7 cellular contexts compared by ENCODE assay signal in genomic region chr3:30659270-30660127, GRCh38. TPM values are rescaled to one million over a fixed set of nuclear protein-coding genes. Genes with fewer than 3 reads are reported as not detected.
DNase-seq lines count a peak whose midpoint lies in the region; ATAC-seq, FAIRE-seq and TF ChIP-seq lines count a peak whose summit lies in the region.

No MANE protein-coding gene starts in this region.

- H3K27me3 ChIP-seq in HL-60 (ENCODE audit: insufficient read depth, poor library complexity, severe bottlenecking) (no peaks in the 10 kb centered on the region), small intestine (ENCODE audit: control insufficient read depth in 2 of 2, insufficient read depth in 2 of 2, low read length in 2 of 2) (no peaks in the 10 kb centered on the region)

- peak overlapping the region; percentile 62 for H3K27ac ChIP-seq in HL-60 (replicated peaks)
- H3K27ac ChIP-seq in small intestine (ENCODE audit: low read depth in 1 of 2, low read length in 1 of 2) = peak overlapping the region; percentile 8 to 67

- peaks cover 71% of the 10 kb centered on the region for H3K4me1 Mint-ChIP-seq in WTC11

- no peak overlapping the region for H3K4me3 Mint-ChIP-seq in WTC11

- H3K27me3 Mint-ChIP-seq in WTC11 (ENCODE audit: low read depth) = no peaks in the 10 kb centered on the region

- TF ChIP-seq CTCF in HL-60 (IDR thresholded peaks at IDR 0.05; ENCODE audit: insufficient read depth, low read length) = no peak
- no peak for TF ChIP-seq CTCF in WTC11 (IDR thresholded peaks at IDR 0.05)

- peaks cover 0 to 40% of the 10 kb centered on the region in 2 donors for H3K4me1 ChIP-seq in small intestine (ENCODE audit: control insufficient read depth in 2 of 2, insufficient read depth in 1 of 2, low read depth in 1 of 2, low read length in 1 of 2)

- no peak overlapping the region for H3K4me3 ChIP-seq in HL-60 (replicated peaks; ENCODE audit: insufficient read depth, low read length)
- H3K4me3 ChIP-seq in small intestine (ENCODE audit: low read depth in 1 of 2, low read length in 2 of 2) = no peak overlapping the region

- 75 to 87% (median 85%) methylated on average over 7 of the region's 7 CpGs for WGBS in small intestine, 3 donors

- H3K27ac Mint-ChIP-seq in WTC11 = peak overlapping the region; percentile 96

- ATAC-seq in WTC11 = peak; percentile 15; the same call in 1 of the 2 replicates
- no peak for ATAC-seq in HG02642 (IDR thresholded peaks at IDR 0.05; ENCODE audit: poor library complexity, unreplicated experiment)

- DNase-seq in HL-60 (ENCODE audit: low read depth in 1 of 2, low spot score in 1 of 2) (no peak), WTC11 (ENCODE audit: low spot score) (no peak), glomerular visceral epithelial cell (ENCODE audit: extremely low spot score) (peak; percentile 78), small intestine (no peak), OCI-M2 (lab: John Stamatoyannopoulos, UW; ENCODE audit: unreplicated experiment) (no peak), NCI-H446 (lab: John Stamatoyannopoulos, UW) (no peak)

- H3K9me3 ChIP-seq in small intestine (ENCODE audit: control insufficient read depth, low read depth) = no peaks in the 10 kb centered on the region

- POLR2A ChIA-PET in WTC11 (lab: Charles Lee) = no interaction called here

- H3K36me3 ChIP-seq in small intestine (ENCODE audit: control insufficient read depth in 2 of 2, insufficient read depth in 2 of 2, low read length in 2 of 2) = peaks cover 3% of the 10 kb centered on the region in 2 donors

- H3K9me3 Mint-ChIP-seq in WTC11 = no peaks in the 10 kb centered on the region

- FAIRE-seq in small intestine (lab: Jason Lieb, UNC) = no peak

- H3K36me3 Mint-ChIP-seq in WTC11 = peaks cover 32% of the 10 kb centered on the region

- CTCF ChIA-PET in WTC11 (lab: Charles Lee) = no interaction called here

TF ChIP-seq in WTC11, 78 proteins besides CTCF, POLR2A, EP300 and RAD21:
- no peak for TF ChIP-seq ZBTB43 (CRISPR knock-in tag; IDR thresholded peaks at IDR 0.05)

RNA-seq across cellular contexts. Expression of gene TGFBR2, which starts 53.1 kb away (rescaled TPM):
- 6.7 to 9.6 TPM (median 7.7 TPM) in 3 replicates for total RNA-seq in WTC11 (2021)
- 10 to 100 TPM in 2 of 3 donors, 1 to 10 TPM in 1; 6.0 to 77.5 (median 13.5) TPM for polyA plus RNA-seq in small intestine
